Comparison of ENCODE assay signal across 8 cellular contexts in genomic region chr6:143843689-143844405, GRCh38. TPM values are rescaled to one million over a fixed set of nuclear protein-coding genes. Genes with fewer than 3 reads are reported as not detected.
DNase-seq lines count a peak whose midpoint lies in the region; ATAC-seq and TF ChIP-seq lines count a peak whose summit lies in the region.

No MANE protein-coding gene starts in this region.

- peaks cover 39% of the 10 kb centered on the region for H3K4me1 Mint-ChIP-seq in activated naive CD8-positive, alpha-beta T cell (ENCODE audit: low read depth)
- peaks cover 42% of the 10 kb centered on the region for H3K4me1 Mint-ChIP-seq in stimulated activated naive CD8-positive, alpha-beta T cell treated with anti-CD3 and anti-CD28 coated beads, Interleukin-15, amount 100 ng/mL, for 72 hours

- no peaks in the 10 kb centered on the region for H3K9me3 ChIP-seq in iPS-18c (ENCODE audit: control insufficient read depth, insufficient read depth, low read length)

- no peak for TF ChIP-seq POLR2A in GM18505 (IDR thresholded peaks at IDR 0.05; ENCODE audit: borderline replicate concordance, extremely low read depth, insufficient read depth, insufficient read length)

- H3K4me3 Mint-ChIP-seq in activated naive CD8-positive, alpha-beta T cell: peak overlapping the region; percentile 96
- H3K4me3 Mint-ChIP-seq in stimulated activated naive CD8-positive, alpha-beta T cell treated with anti-CD3 and anti-CD28 coated beads, Interleukin-15, amount 100 ng/mL, for 72 hours: peak overlapping the region; percentile 91 to 98

- H3K27me3 Mint-ChIP-seq in activated naive CD8-positive, alpha-beta T cell: no peaks in the 10 kb centered on the region
- no peaks in the 10 kb centered on the region for H3K27me3 Mint-ChIP-seq in stimulated activated naive CD8-positive, alpha-beta T cell treated with anti-CD3 and anti-CD28 coated beads, Interleukin-15, amount 100 ng/mL, for 72 hours

- peak overlapping the region; percentile 85 for H3K4me3 ChIP-seq in iPS-18c (ENCODE audit: insufficient read depth, low read depth, low read length)

- ATAC-seq in GM18505 (IDR thresholded peaks at IDR 0.05; ENCODE audit: unreplicated experiment) (peak; percentile 6), HG03520 (IDR thresholded peaks at IDR 0.05; ENCODE audit: unreplicated experiment) (peak; percentile 1), left lobe of liver (no peak), GM21367 (IDR thresholded peaks at IDR 0.05; ENCODE audit: unreplicated experiment) (no peak)
- peak; percentile 27 for ATAC-seq in stimulated activated naive CD8-positive, alpha-beta T cell treated with anti-CD3 and anti-CD28 coated beads, Interleukin-15, amount 100 ng/mL, for 72 hours

- no peaks in the 10 kb centered on the region for H3K9me3 Mint-ChIP-seq in activated naive CD8-positive, alpha-beta T cell (ENCODE audit: low read depth)
- H3K9me3 Mint-ChIP-seq in stimulated activated naive CD8-positive, alpha-beta T cell treated with anti-CD3 and anti-CD28 coated beads, Interleukin-15, amount 100 ng/mL, for 72 hours: no peaks in the 10 kb centered on the region

- peak overlapping the region; percentile 97 for H3K27ac Mint-ChIP-seq in activated naive CD8-positive, alpha-beta T cell
- peak overlapping the region; percentile 99 for H3K27ac Mint-ChIP-seq in stimulated activated naive CD8-positive, alpha-beta T cell treated with anti-CD3 and anti-CD28 coated beads, Interleukin-15, amount 100 ng/mL, for 72 hours

- in situ Hi-C loops in ACHN (cut with HindIII; ENCODE audit: low pct_ligation_motif_present, low pct_unique_long_range_greater_than_20kb, low sequenced_read_pairs): no loop called here

- peak; percentile 14 for DNase-seq in ACHN
- no peak for DNase-seq in stimulated activated naive CD8-positive, alpha-beta T cell treated with anti-CD3 and anti-CD28 coated beads, Interleukin-15, amount 100 ng/mL, for 72 hours
- DNase-seq in left lobe of liver (ENCODE audit: low spot score): no peak

- peaks cover 15% of the 10 kb centered on the region for H3K36me3 Mint-ChIP-seq in activated naive CD8-positive, alpha-beta T cell

RNA-seq across cellular contexts. Expression of gene LTV1, which starts 0.7 kb away (rescaled TPM):
- total RNA-seq in left lobe of liver: 6.7 TPM

RNA-seq across cellular contexts. Expression of gene ZC2HC1B, which starts 20.4 kb away (rescaled TPM):
- total RNA-seq in left lobe of liver: not detected

Comparison
In these comparisons a context has a peak if more than half of its experiments do, and no peak if none do; other contexts are left out.
1. ATAC-seq: peak in GM18505 (single experiment), HG03520 (single experiment) and stimulated activated naive CD8-positive, alpha-beta T cell treated with anti-CD3 and anti-CD28 coated beads, Interleukin-15, amount 100 ng/mL, for 72 hours (single experiment); none in left lobe of liver (single experiment) and GM21367 (single experiment).